In the genomic region with DNA sequence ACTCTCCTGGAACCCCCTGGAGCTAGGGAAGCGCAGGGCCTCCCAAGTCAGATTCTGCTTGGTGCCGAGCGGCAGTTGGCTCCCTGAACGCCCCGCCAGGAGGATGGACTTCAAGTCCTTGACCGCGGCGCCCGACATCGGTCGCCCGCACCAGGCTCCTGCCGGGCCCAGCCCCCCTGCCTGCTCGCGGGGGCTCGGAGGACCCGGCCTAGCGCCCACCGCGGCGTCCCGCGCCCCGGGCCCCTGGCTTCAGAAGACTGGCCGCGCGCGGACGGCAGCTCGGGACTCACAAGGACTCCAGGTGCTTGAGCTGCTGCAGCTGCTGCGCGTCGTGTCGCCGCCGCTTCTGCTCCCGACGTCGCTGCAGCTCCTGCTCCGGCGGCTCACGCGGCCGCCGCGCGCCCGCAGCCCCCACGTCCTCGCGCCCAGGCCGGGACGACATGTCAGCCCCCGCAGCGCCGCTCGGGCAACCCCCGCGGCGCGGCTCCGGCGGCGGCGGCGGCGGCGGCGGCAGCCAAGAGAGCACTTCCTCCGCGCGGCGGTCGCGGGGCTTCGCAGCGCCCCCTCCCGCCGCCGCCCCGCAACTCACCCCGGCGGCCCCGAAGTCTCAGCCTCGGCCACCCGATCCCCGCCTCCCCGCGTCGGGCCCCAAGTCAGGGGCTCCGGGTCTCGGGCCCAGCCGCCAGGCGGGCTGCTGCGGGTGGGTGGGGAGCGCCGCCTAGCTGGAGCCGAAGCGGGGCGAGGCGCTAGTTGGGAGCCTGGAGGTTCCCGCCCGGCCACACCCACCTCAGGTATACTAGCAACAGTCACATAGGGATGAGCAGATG, we compare ENCODE assay signal across 1 cellular context.
TF ChIP-seq lines count a peak whose summit lies in the region.

A gene with protein sequence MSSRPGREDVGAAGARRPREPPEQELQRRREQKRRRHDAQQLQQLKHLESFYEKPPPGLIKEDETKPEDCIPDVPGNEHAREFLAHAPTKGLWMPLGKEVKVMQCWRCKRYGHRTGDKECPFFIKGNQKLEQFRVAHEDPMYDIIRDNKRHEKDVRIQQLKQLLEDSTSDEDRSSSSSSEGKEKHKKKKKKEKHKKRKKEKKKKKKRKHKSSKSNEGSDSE (minus strand): TSS at position 474 of the 827 bp plus-strand sequence. CDS start 32 bp downstream, at position 442.

TF ChIP-seq in Ishikawa, 13 proteins besides CTCF, POLR2A, EP300 and RAD21 (continued from another document):
- TF ChIP-seq, protein P1, sequence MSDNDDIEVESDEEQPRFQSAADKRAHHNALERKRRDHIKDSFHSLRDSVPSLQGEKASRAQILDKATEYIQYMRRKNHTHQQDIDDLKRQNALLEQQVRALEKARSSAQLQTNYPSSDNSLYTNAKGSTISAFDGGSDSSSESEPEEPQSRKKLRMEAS (IDR thresholded peaks at IDR 0.05): peak; percentile 29; the same call in 1 of the 2 replicates
- TF ChIP-seq TCF12 (IDR thresholded peaks at IDR 0.05; ENCODE audit: low read depth) (0 out of 2 replicates have a peak, but pooled peaks have one; percentile 9), CREB1 (IDR thresholded peaks at IDR 0.05; ENCODE audit: low read depth) (no peak), TAF1 (IDR thresholded peaks at IDR 0.05; ENCODE audit: low read depth) (peak; percentile 31; the same call in 1 of the 2 replicates)
